17 cellular contexts compared by ENCODE assay signal in the genomic region with DNA sequence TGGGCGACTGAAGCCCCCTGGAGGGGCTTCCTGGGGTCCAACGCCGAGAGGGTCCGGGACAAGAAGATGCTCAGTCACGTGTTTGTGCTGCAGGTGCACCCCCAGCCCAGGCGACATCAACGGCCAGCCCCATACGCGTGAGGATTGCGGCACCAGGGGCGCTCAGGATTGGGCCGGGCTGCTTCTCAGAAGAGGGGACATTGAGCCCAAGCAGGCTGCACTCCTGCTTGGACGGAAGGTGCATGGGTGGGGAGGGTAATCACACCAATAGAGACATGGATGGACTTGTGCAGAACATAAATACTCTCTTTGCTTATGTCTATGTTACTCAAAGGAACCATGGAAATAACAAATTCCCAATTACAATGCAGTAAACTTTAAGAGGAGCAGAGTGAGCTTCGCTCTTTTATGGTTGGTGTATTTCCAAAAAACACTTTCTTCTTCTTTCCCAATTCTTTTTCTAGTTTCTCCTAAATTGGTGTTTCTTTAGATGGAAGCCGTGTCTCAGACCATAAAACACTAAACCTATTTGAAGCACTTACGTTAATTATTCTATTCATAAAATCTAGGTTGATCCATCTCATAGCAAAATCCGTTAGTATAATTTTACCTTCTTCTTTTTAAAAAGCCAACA.
DNase-seq lines count a peak whose midpoint lies in the region.
"Had no signal": no experiment of that assay in that cellular context is flagged by ENCODE, and none has a peak within 500 bp of the region (broad histone marks: within the 10 kb centered on the region; RNA-seq: fewer than 3 reads in every experiment).

No MANE protein-coding gene starts in this region.

- H3K23ac ChIP-seq in neuronal stem cell (ENCODE audit: low read depth, low read length, poor library complexity) = no peak overlapping the region

- H3K27ac ChIP-seq in neuronal stem cell (replicated peaks; ENCODE audit: low read length) = no peak overlapping the region
- H3K27ac ChIP-seq in SJCRH30 = no peak overlapping the region
- H3K27ac ChIP-seq: HL-60 had no signal

- H3K9me3 ChIP-seq in neuronal stem cell (replicated peaks in 1 of 2; ENCODE audit: control insufficient read depth in 2 of 2, insufficient read depth in 1 of 2, low read depth in 1 of 2, low read length in 2 of 2) = peaks cover 0 to 16% of the 10 kb centered on the region in 2 donors
- no peaks in the 10 kb centered on the region for H3K9me3 ChIP-seq in SJCRH30 (replicated peaks)
- H3K9me3 ChIP-seq: BLaER1 treated with 17β-estradiol and CSF1 and Interleukin-3, amounts not matched to agents 10 nM and 100 nM had no signal

- H2AFZ ChIP-seq in neuronal stem cell (ENCODE audit: low read length) = peak overlapping the region; percentile 53

- no peak overlapping the region for H3K14ac ChIP-seq in neuronal stem cell (ENCODE audit: low read length)

- H2BK12ac ChIP-seq in neuronal stem cell (ENCODE audit: low read length) = no peak overlapping the region

- H3K18ac ChIP-seq in neuronal stem cell (ENCODE audit: low read length) = no peak overlapping the region

- H2BK5ac ChIP-seq in neuronal stem cell (ENCODE audit: low read length) = no peak overlapping the region

- H3K4me3 ChIP-seq in neuronal stem cell (ENCODE audit: low read length in 2 of 2) = no peak overlapping the region
- H3K4me3 ChIP-seq in SJCRH30 = no peak overlapping the region
- H3K4me3 ChIP-seq: BLaER1 treated with 17β-estradiol and CSF1 and Interleukin-3, amounts not matched to agents 10 nM and 100 nM; GM12878 had no signal

- H3K4me2 ChIP-seq in neuronal stem cell (ENCODE audit: insufficient read depth, low read length, poor library complexity, severe bottlenecking) = no peak overlapping the region
- H3K4me2 ChIP-seq: BLaER1 treated with 17β-estradiol and CSF1 and Interleukin-3, amounts not matched to agents 10 nM and 100 nM had no signal

- no peak overlapping the region for H4K8ac ChIP-seq in neuronal stem cell (ENCODE audit: low read depth, low read length)

- no peak overlapping the region for H3K9ac ChIP-seq in neuronal stem cell (ENCODE audit: low read depth, low read length, poor library complexity)

- peak; percentile 8 for DNase-seq in stimulated activated CD4-positive, alpha-beta T cell treated with anti-CD3 and anti-CD28 coated beads, Interleukin-4, amount 100 ng/mL, for 1 hour
- no peak for DNase-seq in stimulated activated CD4-positive, alpha-beta T cell treated with anti-CD3 and anti-CD28 coated beads, Interleukin-1b, Interleukin-23, amount 100 ng/mL, for 48 hours
- DNase-seq in cerebellar cortex (ENCODE audit: low spot score) (peak; percentile 59), neuronal stem cell (ENCODE audit: low spot score) (no peak), NCI-H345 (lab: John Stamatoyannopoulos, UW) (no peak), SJCRH30 (no peak), kidney tubule cell (ENCODE audit: low spot score) (no peak)
- DNase-seq: AML-193, NCI-H1048, NCI-H1417, NCI-H1694, NCI-H2029 treated with DMSO at 0.1 percent for 48 hours, NCI-H526 treated with DMSO at 0.1 percent for 48 hours, RPMI8226 had no signal

- H3K4me1 ChIP-seq in neuronal stem cell (ENCODE audit: control insufficient read depth in 2 of 2, insufficient read depth in 1 of 2, low read depth in 1 of 2, low read length in 2 of 2) (no peaks in the 10 kb centered on the region), SJCRH30 (no peaks in the 10 kb centered on the region)

- no peak overlapping the region for H3K4ac ChIP-seq in neuronal stem cell (ENCODE audit: low read length)

- H2BK120ac ChIP-seq in neuronal stem cell (ENCODE audit: low read depth, low read length) = no peak overlapping the region

- H2BK15ac ChIP-seq in neuronal stem cell (ENCODE audit: low read length) = no peak overlapping the region

- H3K36me3 ChIP-seq in neuronal stem cell (replicated peaks in 1 of 2; ENCODE audit: control insufficient read depth in 2 of 2, insufficient read depth in 2 of 2, low read length in 2 of 2) = no peaks in the 10 kb centered on the region
- no peaks in the 10 kb centered on the region for H3K36me3 ChIP-seq in SJCRH30
- H3K36me3 ChIP-seq: BLaER1 treated with 17β-estradiol and CSF1 and Interleukin-3, amounts not matched to agents 10 nM and 100 nM had no signal

- H3K27me3 ChIP-seq in neuronal stem cell (ENCODE audit: control insufficient read depth in 3 of 3, insufficient read depth in 3 of 3, low read depth in 1 of 3, low read length in 3 of 3) (no peaks in the 10 kb centered on the region), SJCRH30 (peaks cover 8% of the 10 kb centered on the region)
- H3K27me3 ChIP-seq: BLaER1 treated with 17β-estradiol and CSF1 and Interleukin-3, amounts not matched to agents 10 nM and 100 nM had no signal

- no peak overlapping the region for H2AK5ac ChIP-seq in neuronal stem cell (ENCODE audit: low read depth, low read length)

- no peaks in the 10 kb centered on the region for H3K79me1 ChIP-seq in neuronal stem cell (ENCODE audit: low read depth, low read length)

- no CpG with 5 or more reads among the region's 17 CpGs for whole genome bisulfite sequencing in neuronal stem cell (ENCODE audit: extremely low coverage in 2 of 2, insufficient read length in 2 of 2, insufficient replicate concordance in 1 of 2), 2 donors

- no peak overlapping the region for H4K91ac ChIP-seq in neuronal stem cell (ENCODE audit: low read depth, low read length, poor library complexity)

Comparison
In these comparisons a context has a peak if more than half of its experiments do, and no peak if none do; other contexts are left out.
1. DNase-seq: peak in stimulated activated CD4-positive, alpha-beta T cell treated with anti-CD3 and anti-CD28 coated beads, Interleukin-4, amount 100 ng/mL, for 1 hour (single experiment) and cerebellar cortex (single experiment); none in stimulated activated CD4-positive, alpha-beta T cell treated with anti-CD3 and anti-CD28 coated beads, Interleukin-1b, Interleukin-23, amount 100 ng/mL, for 48 hours (single experiment), neuronal stem cell (single experiment), NCI-H345 (single experiment), SJCRH30 (0 of 2) and kidney tubule cell (single experiment).